Comparison of ENCODE assay signal across 22 cellular contexts in genomic region chr18:8455661-8456614, GRCh38.
DNase-seq lines count a peak whose midpoint lies in the region; ATAC-seq, FAIRE-seq and TF ChIP-seq lines count a peak whose summit lies in the region.
"Had no signal": no experiment of that assay in that cellular context is flagged by ENCODE, and none has a peak within 500 bp of the region (broad histone marks: within the 10 kb centered on the region; RNA-seq: fewer than 3 reads in every experiment).

No MANE protein-coding gene starts in this region.

- intact Hi-C loops in left lung (cut with DNase I) (no loop called here), Right ventricle myocardium inferior (cut with DNase I) (no loop called here)

- H3K27ac ChIP-seq in left lung: no peak overlapping the region

- ATAC-seq in left lung: peak; percentile 89
- no peak for ATAC-seq in HG03095 (IDR thresholded peaks at IDR 0.05; ENCODE audit: unreplicated experiment)
- no peak for ATAC-seq in Right ventricle myocardium inferior
- ATAC-seq: GM12878, GM23338 had no signal

- H3K4me1 ChIP-seq in left lung: no peaks in the 10 kb centered on the region

- no peaks in the 10 kb centered on the region for H3K36me3 ChIP-seq in left lung

- H3K9me3 ChIP-seq in left lung: no peaks in the 10 kb centered on the region

- no peak for TF ChIP-seq CTCF in left lung (IDR thresholded peaks at IDR 0.05)

- H3K4me3 ChIP-seq in left lung: no peak overlapping the region
- H3K4me3 ChIP-seq: GM12878, GM23338 had no signal

- DNase-seq in NCI-H1417 (lab: John Stamatoyannopoulos, UW) (peak in 2 of 3 experiments; percentile 3 to 40), NCI-H1417 treated with DMSO at 0.1 percent for 48 hours (lab: John Stamatoyannopoulos, UW) (no peak), NCI-H510A treated with DMSO at 0.1 percent for 48 hours (lab: John Stamatoyannopoulos, UW) (peak; percentile 81), left lung (no peak), urothelium cell line (ENCODE audit: low spot score) (no peak), KBM-7 (no peak), Right ventricle myocardium inferior (ENCODE audit: missing footprints) (no peak)
- DNase-seq: 8988T, COR-L47, DMS 273 treated with DMSO at 0.1 percent for 48 hours, EL, HCEC 1CT, Kasumi-1, MM.1S, NCI-H1092, NCI-H187 treated with DMSO at 0.1 percent for 48 hours, NCI-H2171 treated with DMSO at 0.1 percent for 48 hours, NCI-H446 treated with DMSO at 0.1 percent for 48 hours had no signal

- in situ Hi-C loops in KBM-7 (cut with MboI; ENCODE audit: low pct_unique_long_range_greater_than_20kb, low sequenced_read_pairs): no loop called here

- no peaks in the 10 kb centered on the region for H3K27me3 ChIP-seq in left lung

- peak; percentile 65 for FAIRE-seq in urothelium cell line (lab: Jason Lieb, UNC)
- FAIRE-seq: GM12878, GM19239 had no signal

Comparison
In these comparisons a context has a peak if more than half of its experiments do, and no peak if none do; other contexts are left out.
1. DNase-seq: peak in NCI-H1417 (2 of 3) and NCI-H510A treated with DMSO at 0.1 percent for 48 hours (single experiment); none in NCI-H1417 treated with DMSO at 0.1 percent for 48 hours (single experiment), left lung (0 of 2), urothelium cell line (single experiment), KBM-7 (single experiment) and Right ventricle myocardium inferior (single experiment).